ENCODE assay signal across 14 cellular contexts in genomic region chr10:36489928-36490279, GRCh38.
DNase-seq lines count a peak whose midpoint lies in the region; ATAC-seq and TF ChIP-seq lines count a peak whose summit lies in the region.
"Had no signal": no experiment of that assay in that cellular context is flagged by ENCODE, and none has a peak within 500 bp of the region (broad histone marks: within the 10 kb centered on the region; RNA-seq: fewer than 3 reads in every experiment).

No MANE protein-coding gene starts in this region.

- ATAC-seq in GM21723 (IDR thresholded peaks at IDR 0.05; ENCODE audit: unreplicated experiment): no peak
- ATAC-seq: activated T-cell treated with anti-CD3 and anti-CD28 coated beads, Interleukin-2, amount 50 U/mL, for 72 hours; WTC11 had no signal

- H3K4me1 ChIP-seq in left ventricle myocardium inferior (peaks cover 40% of the 10 kb centered on the region), prostate gland (replicated peaks) (no peaks in the 10 kb centered on the region)

- no peak for TF ChIP-seq POLR2A in prostate gland (IDR thresholded peaks at IDR 0.05)

- intact Hi-C loops in left ventricle myocardium inferior (cut with micrococcal nuclease): no loop called here
- intact Hi-C loops in prostate gland (cut with DNase I): no loop called here

- peak; percentile 26 for DNase-seq in HPDE6-E6E7 (ENCODE audit: extremely low spot score)
- peak; percentile 66 for DNase-seq in brain pericyte (ENCODE audit: low read depth, low spot score)
- DNase-seq in left ventricle myocardium inferior: no peak
- DNase-seq in stromal cell of bone marrow (ENCODE audit: low read depth): peak; percentile 93
- DNase-seq in prostate gland (ENCODE audit: low spot score): no peak
- DNase-seq in COLO668 (lab: John Stamatoyannopoulos, UW; ENCODE audit: unreplicated experiment): no peak
- no peak for DNase-seq in AML-193 (lab: John Stamatoyannopoulos, UW)
- DNase-seq: activated T-cell treated with anti-CD3 and anti-CD28 coated beads, Interleukin-2, amount 50 U/mL, for 72 hours; midbrain; NCI-H2081; spleen; stimulated activated CD8-positive, alpha-beta memory T cell treated with anti-CD3 and anti-CD28 coated beads, Interleukin-4, amount 100 ng/mL, for 48 hours had no signal

- no peaks in the 10 kb centered on the region for H3K27me3 ChIP-seq in left ventricle myocardium inferior (ENCODE audit: low read depth)
- H3K27me3 ChIP-seq in prostate gland (replicated peaks; ENCODE audit: insufficient read depth): no peaks in the 10 kb centered on the region
- H3K27me3 ChIP-seq: spleen had no signal

- H3K36me3 ChIP-seq in left ventricle myocardium inferior: no peaks in the 10 kb centered on the region
- H3K36me3 ChIP-seq in prostate gland: no peaks in the 10 kb centered on the region
- H3K36me3 ChIP-seq: spleen had no signal

- H3K27ac ChIP-seq in left ventricle myocardium inferior (replicated peaks) (peak overlapping the region; percentile 70), prostate gland (no peak overlapping the region)

- H3K4me3 ChIP-seq in left ventricle myocardium inferior (no peak overlapping the region), prostate gland (no peak overlapping the region)
- H3K4me3 ChIP-seq: spleen had no signal

- TF ChIP-seq CTCF in left ventricle myocardium inferior (IDR thresholded peaks at IDR 0.05; ENCODE audit: borderline replicate concordance) (no peak), prostate gland (IDR thresholded peaks at IDR 0.05) (no peak)

- WGBS in prostate gland: 77% methylated on average over 4 of the region's 4 CpGs

- H3K9me3 ChIP-seq in left ventricle myocardium inferior (replicated peaks) (no peaks in the 10 kb centered on the region), prostate gland (no peaks in the 10 kb centered on the region)

Comparison
In these comparisons a context has a peak if more than half of its experiments do, and no peak if none do; other contexts are left out.
1. DNase-seq: peak in HPDE6-E6E7 (single experiment), brain pericyte (single experiment) and stromal cell of bone marrow (single experiment); none in left ventricle myocardium inferior (single experiment), prostate gland (single experiment), COLO668 (single experiment) and AML-193 (0 of 2).